29 cellular contexts compared by ENCODE assay signal in genomic region chr10:88198023-88198422, GRCh38.
"Had no signal": no experiment of that assay in that cellular context is flagged by ENCODE, and none has a peak within 500 bp of the region (broad histone marks: within the 10 kb centered on the region; RNA-seq: fewer than 3 reads in every experiment).

No MANE protein-coding gene starts in this region.

- H3K27ac ChIP-seq: brain microvascular endothelial cell, cardiac muscle cell, coronary artery, dorsolateral prefrontal cortex, esophagus muscularis mucosa, gastroesophageal sphincter, heart right ventricle, hepatocyte, WERI-Rb-1 had no signal

- DNase-seq: activated B cell treated with CpG ODN at 0.5 μM for 24 hours; activated CD4-positive, alpha-beta T cell treated with anti-CD3 and anti-CD28 coated beads for 48 hours; activated CD4-positive, alpha-beta T cell treated with anti-CD3 and anti-CD28 coated beads, Interleukin-2, amount 50 U/mL, for 1 hour; activated CD4-positive, alpha-beta T cell treated with anti-CD3 and anti-CD28 coated beads, Interleukin-2, amount 50 U/mL, for 48 hours; activated CD8-positive, alpha-beta memory T cell treated with anti-CD3 and anti-CD28 coated beads for 24 hours; activated CD8-positive, alpha-beta T cell treated with anti-CD3 and anti-CD28 coated beads for 36 hours; activated effector memory CD4-positive, alpha-beta T cell treated with Interleukin-2 at 50 U/mL for 16 hours; activated gamma-delta T cell treated with Interleukin-2 at 50 U/mL for 16 hours; activated naive CD4-positive, alpha-beta T cell treated with anti-CD3 and anti-CD28 coated beads, Interleukin-2, amount 50 U/mL, for 16 hours; activated naive CD4-positive, alpha-beta T cell treated with Interleukin-2 at 50 U/mL for 16 hours; activated T-cell treated with anti-CD3 and anti-CD28 coated beads, Interleukin-2, amount 50 U/mL, for 4 hours; amniotic stem cell; anterior cingulate cortex; brain microvascular endothelial cell; dorsolateral prefrontal cortex; effector memory CD4-positive, alpha-beta T cell; endodermal cell; foreskin melanocyte; heart right ventricle; T-helper 2 cell; WERI-Rb-1 had no signal

- H3K4me2 ChIP-seq: hepatocyte had no signal

- H3K36me3 ChIP-seq: brain microvascular endothelial cell, cardiac muscle cell, esophagus muscularis mucosa, gastroesophageal sphincter, heart right ventricle, WERI-Rb-1 had no signal

- ATAC-seq: activated CD4-positive, CD25-positive, alpha-beta regulatory T cell treated with anti-CD3 and anti-CD28 coated beads, Interleukin-2, amount 50 U/mL, for 24 hours; activated CD8-positive, alpha-beta T cell treated with anti-CD3 and anti-CD28 coated beads for 36 hours; activated T-cell treated with anti-CD3 and anti-CD28 coated beads, Interleukin-2, amount 50 U/mL, for 4 hours; activated T-helper 17 cell treated with anti-CD3 and anti-CD28 coated beads, Interleukin-2, amount 50 U/mL, for 72 hours; gastroesophageal sphincter; heart right ventricle had no signal

- H3K4me3 ChIP-seq: cardiac muscle cell, coronary artery, dorsolateral prefrontal cortex, esophagus muscularis mucosa, gastroesophageal sphincter, heart right ventricle, hepatocyte had no signal

- FAIRE-seq: astrocyte had no signal

- H3K27me3 ChIP-seq: brain microvascular endothelial cell, cardiac muscle cell, dorsolateral prefrontal cortex, esophagus muscularis mucosa, heart right ventricle, hepatocyte had no signal

- H3K9me3 ChIP-seq: esophagus muscularis mucosa, gastroesophageal sphincter had no signal

- H2AFZ ChIP-seq: hepatocyte had no signal

- H3K79me2 ChIP-seq: hepatocyte had no signal
